In genomic region chr5:154312571-154312970, GRCh38 we compare ENCODE assay signal across 17 cellular contexts.
DNase-seq lines count a peak whose midpoint lies in the region; ATAC-seq and TF ChIP-seq lines count a peak whose summit lies in the region.
"Had no signal": no experiment of that assay in that cellular context is flagged by ENCODE, and none has a peak within 500 bp of the region (broad histone marks: within the 10 kb centered on the region; RNA-seq: fewer than 3 reads in every experiment).

No MANE protein-coding gene starts in this region.

- DNase-seq in AG08395 (ENCODE audit: low spot score) (peak; percentile 31), LHCN-M2 (ENCODE audit: low read depth) (peak; percentile 76), cardiac fibroblast (ENCODE audit: low read depth in 2 of 2) (peak; percentile 31 to 32), glomerular visceral epithelial cell (ENCODE audit: extremely low spot score) (peak; percentile 33), right atrium auricular region (ENCODE audit: low spot score) (no peak)
- no peak for DNase-seq in central memory CD4-positive, alpha-beta T cell
- DNase-seq: CD4-positive, alpha-beta memory T cell; DMS53; left lung; NCI-H2081; NCI-H524 treated with DMSO at 0.1 percent for 48 hours; SJCRH30 had no signal

- no peak overlapping the region for H3K27ac ChIP-seq in right atrium auricular region
- H3K27ac ChIP-seq: left lung, neutrophil, SJCRH30 had no signal

- ATAC-seq in GM19324 (IDR thresholded peaks at IDR 0.05; ENCODE audit: low FRiP score, unreplicated experiment) = no peak
- no peak for ATAC-seq in HG02798 (IDR thresholded peaks at IDR 0.05; ENCODE audit: poor library complexity, unreplicated experiment)
- ATAC-seq: left lung; stimulated activated memory B cell treated with anti-CD40 and anti-IgM and Interleukin-4, amounts not matched to agents 10 μg/mL and 1 μg/mL and 100 μg/mL, for 72 hours had no signal

- TF ChIP-seq CTCF in cardiac fibroblast (IDR thresholded peaks at IDR 0.05; ENCODE audit: low read depth, low read length) (no peak), right atrium auricular region (IDR thresholded peaks at IDR 0.05) (no peak)

- H3K36me3 ChIP-seq in right atrium auricular region = no peaks in the 10 kb centered on the region
- H3K36me3 ChIP-seq: left lung, neutrophil, SJCRH30, thyroid gland had no signal

- H3K27me3 ChIP-seq in right atrium auricular region = no peaks in the 10 kb centered on the region
- H3K27me3 ChIP-seq: left lung, neutrophil, SJCRH30, thyroid gland had no signal

- H3K4me3 ChIP-seq in cardiac fibroblast (replicated peaks in 1 of 2; ENCODE audit: low read depth in 2 of 2, low read length in 2 of 2) (no peak overlapping the region), right atrium auricular region (no peak overlapping the region)
- H3K4me3 ChIP-seq: left lung, SJCRH30, thyroid gland had no signal

- H3K9me3 ChIP-seq in right atrium auricular region = no peaks in the 10 kb centered on the region
- H3K9me3 ChIP-seq: left lung, neutrophil, SJCRH30, thyroid gland had no signal

- no peaks in the 10 kb centered on the region for H3K4me1 ChIP-seq in right atrium auricular region
- H3K4me1 ChIP-seq: left lung had no signal

Comparison
In these comparisons a context has a peak if more than half of its experiments do, and no peak if none do; other contexts are left out.
1. DNase-seq: peak in AG08395 (single experiment), LHCN-M2 (single experiment), cardiac fibroblast (2 of 2) and glomerular visceral epithelial cell (single experiment); none in central memory CD4-positive, alpha-beta T cell (single experiment) and right atrium auricular region (single experiment).